10 cellular contexts compared by ENCODE assay signal in genomic region chr13:95535243-95535642, GRCh38. TPM values are rescaled to one million over a fixed set of nuclear protein-coding genes. Genes with fewer than 3 reads are reported as not detected.
DNase-seq lines count a peak whose midpoint lies in the region; ATAC-seq, FAIRE-seq and TF ChIP-seq lines count a peak whose summit lies in the region.
"Had no signal": no experiment of that assay in that cellular context is flagged by ENCODE, and none has a peak within 500 bp of the region (broad histone marks: within the 10 kb centered on the region; RNA-seq: fewer than 3 reads in every experiment).

No MANE protein-coding gene starts in this region.

- intact Hi-C loops in activated CD8-positive, alpha-beta T cell treated with anti-CD3 and anti-CD28 coated beads for 36 hours (cut with micrococcal nuclease) = loop anchor here (5.0 kb wide), 2 partner anchors 127 to 297 kb away; no protein-coding TSS in a partner anchor
- intact Hi-C loops in endothelial cell of umbilical vein (cut with micrococcal nuclease) = loop anchor here (1.0 to 10.0 kb wide), 5 partner anchors 40 to 450 kb away; no protein-coding TSS in a partner anchor

- BruUV-seq in endothelial cell of umbilical vein (replicated peaks; lab: Mats Ljungman, UMichigan) = no TSS peak

- TF ChIP-seq POLR2A in endothelial cell of umbilical vein (IDR thresholded peaks at IDR 0.05; ENCODE audit: low read depth, low read length) = no peak

- H3K4me3 ChIP-seq in LNCaP clone FGC (ENCODE audit: low read depth, low read length) (no peak overlapping the region), endothelial cell of umbilical vein (replicated peaks in 1 of 3; ENCODE audit: insufficient read depth in 1 of 3, low read depth in 1 of 3, low read length in 3 of 3) (no peak overlapping the region)
- H3K4me3 ChIP-seq: BLaER1 treated with 17β-estradiol and CSF1 and Interleukin-3, amounts not matched to agents 10 nM and 100 nM had no signal

- CTCF ChIA-PET in activated CD8-positive, alpha-beta T cell treated with anti-CD3 and anti-CD28 coated beads for 36 hours (lab: Charles Lee) = no interaction called here
- CTCF ChIA-PET in activated CD8-positive, alpha-beta T cell treated with anti-CD3 and anti-CD28 coated beads, Interleukin-2, amount 10 ng/mL, durations not matched to agents 7 days and 5 days (lab: Charles Lee) = interaction anchor here (1.9 kb wide), 1 partner anchor 299 kb away, joined by 7 read pairs; no protein-coding TSS in a partner anchor
- CTCF ChIA-PET in endothelial cell of umbilical vein (lab: Charles Lee) = interaction anchor here (1.1 to 4.3 kb wide), 5 partner anchors 12 to 299 kb away, joined by 3 to 57 read pairs (median 26); no protein-coding TSS in a partner anchor

- H3K36me3 Mint-ChIP-seq in activated CD8-positive, alpha-beta T cell treated with anti-CD3 and anti-CD28 coated beads for 36 hours (ENCODE audit: low read depth) = no peaks in the 10 kb centered on the region
- H3K36me3 Mint-ChIP-seq in activated CD8-positive, alpha-beta T cell treated with anti-CD3 and anti-CD28 coated beads, Interleukin-2, amount 10 ng/mL, durations not matched to agents 7 days and 5 days (ENCODE audit: low read depth) = no peaks in the 10 kb centered on the region

- H3K27me3 ChIP-seq in endothelial cell of umbilical vein (ENCODE audit: control insufficient read depth in 2 of 2, insufficient read depth in 2 of 2, low read length in 2 of 2) = no peaks in the 10 kb centered on the region
- H3K27me3 ChIP-seq: BLaER1 treated with 17β-estradiol and CSF1 and Interleukin-3, amounts not matched to agents 10 nM and 100 nM had no signal

- H3K9me3 Mint-ChIP-seq in activated CD8-positive, alpha-beta T cell treated with anti-CD3 and anti-CD28 coated beads for 36 hours = no peaks in the 10 kb centered on the region
- no peaks in the 10 kb centered on the region for H3K9me3 Mint-ChIP-seq in activated CD8-positive, alpha-beta T cell treated with anti-CD3 and anti-CD28 coated beads, Interleukin-2, amount 10 ng/mL, durations not matched to agents 7 days and 5 days (ENCODE audit: insufficient read depth)

- peak; percentile 5 for DNase-seq in activated CD8-positive, alpha-beta T cell treated with anti-CD3 and anti-CD28 coated beads for 36 hours
- no peak for DNase-seq in activated CD8-positive, alpha-beta T cell treated with anti-CD3 and anti-CD28 coated beads, Interleukin-2, amount 10 ng/mL, durations not matched to agents 7 days and 5 days
- DNase-seq in LNCaP clone FGC (ENCODE audit: low read depth) (peak; percentile 81), endothelial cell of umbilical vein (ENCODE audit: low read depth, low spot score) (peak; percentile 94), NOMO-1 treated with dmso at 0.1 percent for 144 hours (lab: John Stamatoyannopoulos, UW; ENCODE audit: unreplicated experiment) (no peak)
- DNase-seq in stimulated activated naive CD8-positive, alpha-beta T cell treated with anti-CD3 and anti-CD28 coated beads, Interleukin-15, Interleukin-2, amounts not matched to agents 100 U/mL and 50 U/mL, for 24 hours = no peak
- no peak for DNase-seq in stimulated activated CD8-positive, alpha-beta memory T cell treated with anti-CD3 and anti-CD28 coated beads, Interleukin-4, amount 100 ng/mL, for 48 hours
- DNase-seq in NK-92 treated with Interleukin-12 subunit alpha and Interleukin-12 subunit beta, amount 100 ng/mL, for 24 hours (lab: John Stamatoyannopoulos, UW) = no peak
- DNase-seq: effector CD8-positive, alpha-beta T cell had no signal

- H3K27ac ChIP-seq in endothelial cell of umbilical vein (ENCODE audit: insufficient read depth, low read depth, low read length) = peak overlapping the region; percentile 68
- H3K27ac ChIP-seq: BLaER1 treated with 17β-estradiol and CSF1 and Interleukin-3, amounts not matched to agents 10 nM and 100 nM had no signal

- dilution Hi-C loops in endothelial cell of umbilical vein (cut with MboI; ENCODE audit: extremely low pct_ligation_motif_present, low sequenced_read_pairs) = no loop called here

- peak overlapping the region; percentile 44 for H2AFZ ChIP-seq in endothelial cell of umbilical vein (ENCODE audit: low read depth, low read length)

- no peak overlapping the region for H3K4me3 Mint-ChIP-seq in activated CD8-positive, alpha-beta T cell treated with anti-CD3 and anti-CD28 coated beads for 36 hours
- no peak overlapping the region for H3K4me3 Mint-ChIP-seq in activated CD8-positive, alpha-beta T cell treated with anti-CD3 and anti-CD28 coated beads, Interleukin-2, amount 10 ng/mL, durations not matched to agents 7 days and 5 days

- H3K4me1 ChIP-seq in endothelial cell of umbilical vein (ENCODE audit: control insufficient read depth, extremely low read depth, insufficient read depth, low read length) = peaks cover 35% of the 10 kb centered on the region

- peaks cover 3% of the 10 kb centered on the region for H3K4me1 Mint-ChIP-seq in activated CD8-positive, alpha-beta T cell treated with anti-CD3 and anti-CD28 coated beads for 36 hours (ENCODE audit: low read depth)
- no peaks in the 10 kb centered on the region for H3K4me1 Mint-ChIP-seq in activated CD8-positive, alpha-beta T cell treated with anti-CD3 and anti-CD28 coated beads, Interleukin-2, amount 10 ng/mL, durations not matched to agents 7 days and 5 days (ENCODE audit: low read depth)

- peak overlapping the region; percentile 68 for H3K4me2 ChIP-seq in endothelial cell of umbilical vein (ENCODE audit: insufficient read depth, low read length)
- H3K4me2 ChIP-seq: BLaER1 treated with 17β-estradiol and CSF1 and Interleukin-3, amounts not matched to agents 10 nM and 100 nM had no signal

- H4K20me1 ChIP-seq in endothelial cell of umbilical vein (replicated peaks; ENCODE audit: control insufficient read depth, extremely low read depth, insufficient read depth, low read length) = no peaks in the 10 kb centered on the region
- H4K20me1 ChIP-seq: BLaER1 treated with 17β-estradiol and CSF1 and Interleukin-3, amounts not matched to agents 10 nM and 100 nM had no signal

- H3K79me2 ChIP-seq in endothelial cell of umbilical vein (ENCODE audit: control insufficient read depth, insufficient read depth, low read length) = no peaks in the 10 kb centered on the region

- H3K9me3 ChIP-seq in endothelial cell of umbilical vein (replicated peaks; ENCODE audit: control insufficient read depth, insufficient read depth, low read length) = no peaks in the 10 kb centered on the region
- H3K9me3 ChIP-seq: BLaER1 treated with 17β-estradiol and CSF1 and Interleukin-3, amounts not matched to agents 10 nM and 100 nM had no signal

- no peak overlapping the region for H3K27ac Mint-ChIP-seq in activated CD8-positive, alpha-beta T cell treated with anti-CD3 and anti-CD28 coated beads for 36 hours
- H3K27ac Mint-ChIP-seq in activated CD8-positive, alpha-beta T cell treated with anti-CD3 and anti-CD28 coated beads, Interleukin-2, amount 10 ng/mL, durations not matched to agents 7 days and 5 days = no peak overlapping the region

- POLR2A ChIA-PET in activated CD8-positive, alpha-beta T cell treated with anti-CD3 and anti-CD28 coated beads for 36 hours (lab: Charles Lee) = no interaction called here
- POLR2A ChIA-PET in activated CD8-positive, alpha-beta T cell treated with anti-CD3 and anti-CD28 coated beads, Interleukin-2, amount 10 ng/mL, durations not matched to agents 7 days and 5 days (lab: Charles Lee) = no interaction called here
- POLR2A ChIA-PET in endothelial cell of umbilical vein (lab: Charles Lee) = no interaction called here

- ATAC-seq in activated CD8-positive, alpha-beta T cell treated with anti-CD3 and anti-CD28 coated beads for 36 hours = peak; percentile 39
- no peak for ATAC-seq in activated CD8-positive, alpha-beta T cell treated with anti-CD3 and anti-CD28 coated beads, Interleukin-2, amount 10 ng/mL, durations not matched to agents 7 days and 5 days
- peak; percentile 91 for ATAC-seq in stimulated activated naive CD8-positive, alpha-beta T cell treated with anti-CD3 and anti-CD28 coated beads, Interleukin-15, Interleukin-2, amounts not matched to agents 100 U/mL and 50 U/mL, for 24 hours

- TF ChIP-seq CTCF in activated CD8-positive, alpha-beta T cell treated with anti-CD3 and anti-CD28 coated beads for 36 hours (IDR thresholded peaks at IDR 0.05) = no peak
- TF ChIP-seq CTCF in LNCaP clone FGC (IDR thresholded peaks at IDR 0.05; ENCODE audit: control insufficient read depth, extremely low read depth, insufficient read depth) (no peak), endothelial cell of umbilical vein (IDR thresholded peaks at IDR 0.05; ENCODE audit: extremely low read depth in 1 of 2, insufficient read depth in 1 of 2, low read depth in 1 of 2, low read length in 2 of 2) (no peak)

- H3K9me1 ChIP-seq in endothelial cell of umbilical vein (replicated peaks; ENCODE audit: control insufficient read depth, extremely low read depth, insufficient read depth, low read length) = no peaks in the 10 kb centered on the region

- H3K9ac ChIP-seq in endothelial cell of umbilical vein (replicated peaks; ENCODE audit: extremely low read depth, insufficient read depth, low read length) = no peak overlapping the region
- H3K9ac ChIP-seq: BLaER1 treated with 17β-estradiol and CSF1 and Interleukin-3, amounts not matched to agents 10 nM and 100 nM had no signal

- peak; percentile 91 for FAIRE-seq in endothelial cell of umbilical vein (lab: Jason Lieb, UNC)

- peaks cover 21% of the 10 kb centered on the region for H3K27me3 Mint-ChIP-seq in activated CD8-positive, alpha-beta T cell treated with anti-CD3 and anti-CD28 coated beads for 36 hours
- H3K27me3 Mint-ChIP-seq in activated CD8-positive, alpha-beta T cell treated with anti-CD3 and anti-CD28 coated beads, Interleukin-2, amount 10 ng/mL, durations not matched to agents 7 days and 5 days (ENCODE audit: low read depth) = peaks cover 21% of the 10 kb centered on the region

- no peaks in the 10 kb centered on the region for H3K36me3 ChIP-seq in endothelial cell of umbilical vein (ENCODE audit: control insufficient read depth in 2 of 2, extremely low read depth in 1 of 2, insufficient read depth in 2 of 2, low read length in 2 of 2)
- H3K36me3 ChIP-seq: BLaER1 treated with 17β-estradiol and CSF1 and Interleukin-3, amounts not matched to agents 10 nM and 100 nM had no signal

TF ChIP-seq in endothelial cell of umbilical vein, 7 proteins besides CTCF, POLR2A, EP300 and RAD21 (continues in another document):
- TF ChIP-seq FOS (IDR thresholded peaks at IDR 0.05; ENCODE audit: borderline replicate concordance, insufficient read depth, low read length) = peak; percentile 100

RNA-seq across cellular contexts. Expression of gene CLDN10, which starts 17.3 kb away (rescaled TPM):
- not detected for total RNA-seq in activated CD8-positive, alpha-beta T cell treated with anti-CD3 and anti-CD28 coated beads for 36 hours
- total RNA-seq in activated CD8-positive, alpha-beta T cell treated with anti-CD3 and anti-CD28 coated beads, Interleukin-2, amount 10 ng/mL, durations not matched to agents 7 days and 5 days = not detected
- total RNA-seq in endothelial cell of umbilical vein = 0.49 TPM in 1 of 2 replicates, not detected in the other
- polyA plus RNA-seq in endothelial cell of umbilical vein = 0.69 and 0.92 TPM in 2 replicates
- polyA plus RNA-seq in endothelial cell of umbilical vein (2011; cell fraction: cytosol; rRNA removed) = 0.99 and 1.0 TPM in 2 replicates
- 0.38 and 0.91 TPM in 2 replicates for polyA plus RNA-seq in endothelial cell of umbilical vein (2011; cell fraction: nucleus; rRNA removed)
- polyA plus RNA-seq in endothelial cell of umbilical vein (2012) = 1.0 and 1.4 TPM in 2 replicates
- 0.42 and 0.61 TPM in 2 replicates for polyA minus RNA-seq in endothelial cell of umbilical vein
- polyA minus RNA-seq in endothelial cell of umbilical vein (2011; cell fraction: cytosol; rRNA and poly(A)+ RNA removed) = not detected
- 0.38 TPM in 1 of 2 replicates, not detected in the other for polyA minus RNA-seq in endothelial cell of umbilical vein (2011; cell fraction: nucleus; rRNA and poly(A)+ RNA removed)

Comparison
In these comparisons a context has a peak if more than half of its experiments do, and no peak if none do; other contexts are left out.
1. DNase-seq: peak in activated CD8-positive, alpha-beta T cell treated with anti-CD3 and anti-CD28 coated beads for 36 hours (single experiment), LNCaP clone FGC (single experiment) and endothelial cell of umbilical vein (single experiment); none in activated CD8-positive, alpha-beta T cell treated with anti-CD3 and anti-CD28 coated beads, Interleukin-2, amount 10 ng/mL, durations not matched to agents 7 days and 5 days (single experiment), stimulated activated naive CD8-positive, alpha-beta T cell treated with anti-CD3 and anti-CD28 coated beads, Interleukin-15, Interleukin-2, amounts not matched to agents 100 U/mL and 50 U/mL, for 24 hours (single experiment), stimulated activated CD8-positive, alpha-beta memory T cell treated with anti-CD3 and anti-CD28 coated beads, Interleukin-4, amount 100 ng/mL, for 48 hours (single experiment), NOMO-1 treated with dmso at 0.1 percent for 144 hours (single experiment) and NK-92 treated with Interleukin-12 subunit alpha and Interleukin-12 subunit beta, amount 100 ng/mL, for 24 hours (single experiment).